ENCODE assay signal across 1 cellular context in genomic region chr3:154398084-154398967, GRCh38.
TF ChIP-seq lines count a peak whose summit lies in the region.

No MANE protein-coding gene starts in this region.

TF ChIP-seq in WTC11, 78 proteins besides CTCF, POLR2A, EP300 and RAD21 (continued from another document):
- TF ChIP-seq FOXP4 (CRISPR knock-in tag; IDR thresholded peaks at IDR 0.05) (no peak), HMGA2 (CRISPR knock-in tag; IDR thresholded peaks at IDR 0.05) (no peak), TP53 (CRISPR knock-in tag; IDR thresholded peaks at IDR 0.05) (no peak), RORB (CRISPR knock-in tag; IDR thresholded peaks at IDR 0.05) (no peak), ZNF317 (CRISPR knock-in tag; IDR thresholded peaks at IDR 0.05; ENCODE audit: borderline replicate concordance, low read depth) (no peak), IRF2 (CRISPR knock-in tag; IDR thresholded peaks at IDR 0.05; ENCODE audit: borderline replicate concordance, low read depth) (no peak), ATF3 (CRISPR knock-in tag; conservative IDR thresholded peaks at IDR 0.05) (no peak)
TF ChIP-seq in WTC11: peak in this region for 0.
